22 cellular contexts compared by ENCODE assay signal in genomic region chr1:44021581-44022321, GRCh38. TPM values are rescaled to one million over a fixed set of nuclear protein-coding genes. Genes with fewer than 3 reads are reported as not detected.
DNase-seq lines count a peak whose midpoint lies in the region; ATAC-seq, FAIRE-seq and TF ChIP-seq lines count a peak whose summit lies in the region.
"Had no signal": no experiment of that assay in that cellular context is flagged by ENCODE, and none has a peak within 500 bp of the region (broad histone marks: within the 10 kb centered on the region; RNA-seq: fewer than 3 reads in every experiment).

No MANE protein-coding gene starts in this region.

- H3K27ac ChIP-seq in left ventricle myocardium inferior (replicated peaks), result peak overlapping the region; percentile 46
- peak overlapping the region; percentile 83 for H3K27ac ChIP-seq in substantia nigra (ENCODE audit: low read depth, low read length, poor library complexity, severe bottlenecking)
- H3K27ac ChIP-seq: 22Rv1, neutrophil had no signal

- peak; percentile 7 for FAIRE-seq in bronchial epithelial cell (lab: Jason Lieb, UNC)

- no peak overlapping the region for H3K4me3 ChIP-seq in bronchial epithelial cell (ENCODE audit: low read depth, low read length)
- no peak overlapping the region for H3K4me3 ChIP-seq in left ventricle myocardium inferior
- H3K4me3 ChIP-seq: gastrocnemius medialis had no signal

- H3K36me3 ChIP-seq in bronchial epithelial cell (ENCODE audit: control insufficient read depth, insufficient read depth, low read length) (peaks cover 30% of the 10 kb centered on the region), left ventricle myocardium inferior (no peaks in the 10 kb centered on the region)
- H3K36me3 ChIP-seq: gastrocnemius medialis, neutrophil had no signal

- H3K4me1 ChIP-seq in left ventricle myocardium inferior, result peaks cover 7% of the 10 kb centered on the region
- H3K4me1 ChIP-seq: Caco-2, gastrocnemius medialis had no signal

- TF ChIP-seq CTCF in bronchial epithelial cell (IDR thresholded peaks at IDR 0.05; ENCODE audit: insufficient read depth, low read length, severe bottlenecking) (no peak), left ventricle myocardium inferior (IDR thresholded peaks at IDR 0.05; ENCODE audit: borderline replicate concordance) (peak; percentile 33)

- no peaks in the 10 kb centered on the region for H3K9me3 ChIP-seq in left ventricle myocardium inferior (replicated peaks)
- H3K9me3 ChIP-seq: Caco-2, gastrocnemius medialis, neutrophil had no signal

- DNase-seq in DMS 273 (lab: John Stamatoyannopoulos, UW; ENCODE audit: unreplicated experiment) (peak; percentile 21), DMS 273 treated with DMSO at 0.1 percent for 48 hours (lab: John Stamatoyannopoulos, UW) (no peak), bronchial epithelial cell (ENCODE audit: low read depth) (no peak), left ventricle myocardium inferior (peak; percentile 25), substantia nigra (lab: John Stamatoyannopoulos, UW) (no peak), mucosa of gallbladder (ENCODE audit: low spot score) (no peak), NCI-H128 (lab: John Stamatoyannopoulos, UW; ENCODE audit: unreplicated experiment) (no peak)
- DNase-seq: activated CD4-positive, alpha-beta T cell treated with anti-CD3 and anti-CD28 coated beads, Interleukin-2, amount 10 ng/mL, durations not matched to agents 7 days and 5 days; activated naive CD8-positive, alpha-beta T cell treated with anti-CD3 and anti-CD28 coated beads, Interleukin-2, amount 10 ng/mL, durations not matched to agents 7 days and 5 days; Caco-2; gastrocnemius medialis; KG1; kidney glomerular epithelial cell; MV-4-11; NCI-H1694 treated with DMSO at 0.1 percent for 48 hours; NCI-H2227 treated with DMSO at 0.1 percent for 48 hours; NCI-H82; SHP77 had no signal

- intact Hi-C loops in left ventricle myocardium inferior (cut with micrococcal nuclease), result no loop called here

- ATAC-seq in HG03354 (IDR thresholded peaks at IDR 0.05; ENCODE audit: poor library complexity, severe bottlenecking, unreplicated experiment), result no peak
- ATAC-seq: esophagus mucosa had no signal

- H3K27me3 ChIP-seq in bronchial epithelial cell (ENCODE audit: control insufficient read depth, insufficient read depth, low read length) (no peaks in the 10 kb centered on the region), left ventricle myocardium inferior (ENCODE audit: low read depth) (peaks cover 6% of the 10 kb centered on the region)
- H3K27me3 ChIP-seq: gastrocnemius medialis, neutrophil had no signal

RNA-seq across cellular contexts. Expression of gene SLC6A9, which starts 9.5 kb away (rescaled TPM):
- total RNA-seq in bronchial epithelial cell (13.4 and 21.9 TPM in 2 replicates), left ventricle myocardium inferior (1.2 TPM), mucosa of gallbladder (5.6 TPM)

RNA-seq across cellular contexts. Expression of gene CCDC24, which starts 30.4 kb away (rescaled TPM):
- 2.6 and 3.7 TPM in 2 replicates for total RNA-seq in bronchial epithelial cell
- 1.4 TPM for total RNA-seq in left ventricle myocardium inferior
- total RNA-seq in mucosa of gallbladder, result 39.9 TPM

RNA-seq across cellular contexts. Expression of gene B4GALT2, which starts 42.7 kb away (rescaled TPM):
- total RNA-seq in bronchial epithelial cell (72.7 and 84.0 TPM in 2 replicates), left ventricle myocardium inferior (40.3 TPM), mucosa of gallbladder (23.4 TPM)

RNA-seq across cellular contexts. Expression of gene ATP6V0B, which starts 47.0 kb away (rescaled TPM):
- total RNA-seq in bronchial epithelial cell (220 and 241 TPM in 2 replicates), left ventricle myocardium inferior (80.6 TPM), mucosa of gallbladder (138 TPM)

RNA-seq across cellular contexts. Expression of gene DPH2, which starts 51.9 kb away (rescaled TPM):
- total RNA-seq in bronchial epithelial cell (17.9 and 31.9 TPM in 2 replicates), left ventricle myocardium inferior (18.2 TPM), mucosa of gallbladder (16.6 TPM)

Comparison
In these comparisons a context has a peak if more than half of its experiments do, and no peak if none do; other contexts are left out.
1. DNase-seq: peak in DMS 273 (single experiment) and left ventricle myocardium inferior (single experiment); none in DMS 273 treated with DMSO at 0.1 percent for 48 hours (single experiment), bronchial epithelial cell (single experiment), substantia nigra (0 of 49), mucosa of gallbladder (single experiment) and NCI-H128 (single experiment).